In genomic region chr17:77092025-77092424, GRCh38 we compare ENCODE assay signal across 17 cellular contexts. TPM values are rescaled to one million over a fixed set of nuclear protein-coding genes. Genes with fewer than 3 reads are reported as not detected.
A peak's percentile ranks its signal among the peaks of the same experiment; 100 is the strongest.
DNase-seq lines count a peak whose midpoint lies in the region; ATAC-seq and TF ChIP-seq lines count a peak whose summit lies in the region.
"Had no signal": no experiment of that assay in that cellular context is flagged by ENCODE, and none has a peak within 500 bp of the region (broad histone marks: within the 10 kb centered on the region; RNA-seq: fewer than 3 reads in every experiment).

No MANE protein-coding gene starts in this region.

- peaks cover 17% of the 10 kb centered on the region for H4K20me1 ChIP-seq in DND-41 (ENCODE audit: insufficient read depth, low read length)

- H3K4me2 ChIP-seq in DND-41 (ENCODE audit: insufficient read depth, low read length), result peak overlapping the region; percentile 23; the same call in 1 of the 2 replicates

- H3K27ac ChIP-seq in DND-41 (ENCODE audit: low read length), result no peak overlapping the region
- H3K27ac ChIP-seq: SJSA1, thyroid gland had no signal

- intact Hi-C loops in activated CD4-positive, alpha-beta T cell treated with anti-CD3 and anti-CD28 coated beads, Interleukin-2, amount 10 ng/mL, durations not matched to agents 24 days and 14 days (cut with micrococcal nuclease), result no loop called here

- H2AFZ ChIP-seq in DND-41 (ENCODE audit: low read depth, low read length), result no peak overlapping the region

- peaks cover 43% of the 10 kb centered on the region for H3K4me1 Mint-ChIP-seq in activated CD4-positive, alpha-beta T cell treated with anti-CD3 and anti-CD28 coated beads, Interleukin-2, amount 10 ng/mL, durations not matched to agents 24 days and 14 days
- peaks cover 56% of the 10 kb centered on the region for H3K4me1 Mint-ChIP-seq in activated naive CD8-positive, alpha-beta T cell (ENCODE audit: low read depth)
- H3K4me1 Mint-ChIP-seq in progenitor cell of endocrine pancreas (ENCODE audit: low read depth), result peaks cover 24% of the 10 kb centered on the region

- H3K36me3 ChIP-seq in DND-41 (ENCODE audit: insufficient read depth, low read length), result peaks cover 74% of the 10 kb centered on the region

- H3K4me3 ChIP-seq in DND-41 (ENCODE audit: low read depth in 1 of 2, low read length in 2 of 2), result no peak overlapping the region
- H3K4me3 ChIP-seq: SJSA1, thyroid gland had no signal

- no peak for DNase-seq in activated CD4-positive, alpha-beta T cell treated with anti-CD3 and anti-CD28 coated beads, Interleukin-2, amount 10 ng/mL, durations not matched to agents 24 days and 14 days
- DNase-seq in activated CD4-positive, alpha-beta T cell treated with anti-CD3 and anti-CD28 coated beads for 4 hours, result no peak
- no peak for DNase-seq in DND-41
- no peak for DNase-seq in progenitor cell of endocrine pancreas (ENCODE audit: low spot score, unreplicated experiment)
- DNase-seq in globus pallidus (ENCODE audit: low spot score), result no peak
- DNase-seq in pons (ENCODE audit: low spot score), result no peak
- DNase-seq in NOMO-1 treated with dmso at 0.1 percent for 144 hours (lab: John Stamatoyannopoulos, UW; ENCODE audit: unreplicated experiment), result no peak
- DNase-seq: activated CD4-positive, alpha-beta T cell treated with anti-CD3 and anti-CD28 coated beads for 48 hours; anterior cingulate cortex; CD8-positive, alpha-beta T cell; DMS79; effector CD4-positive, alpha-beta T cell; head of caudate nucleus; NCI-H82; thyroid gland had no signal

- ATAC-seq in DND-41 (ENCODE audit: insufficient read depth, low read depth), result no peak
- ATAC-seq: CD8-positive, alpha-beta T cell had no signal

- H3K9me3 Mint-ChIP-seq in activated CD4-positive, alpha-beta T cell treated with anti-CD3 and anti-CD28 coated beads, Interleukin-2, amount 10 ng/mL, durations not matched to agents 24 days and 14 days, result no peaks in the 10 kb centered on the region
- H3K9me3 Mint-ChIP-seq in activated naive CD8-positive, alpha-beta T cell (ENCODE audit: low read depth), result no peaks in the 10 kb centered on the region
- no peaks in the 10 kb centered on the region for H3K9me3 Mint-ChIP-seq in progenitor cell of endocrine pancreas (ENCODE audit: low read depth)
- H3K9me3 Mint-ChIP-seq: CD8-positive, alpha-beta T cell had no signal

- H3K27me3 ChIP-seq in DND-41 (ENCODE audit: insufficient read depth, low read length, poor library complexity), result no peaks in the 10 kb centered on the region
- H3K27me3 ChIP-seq: SJSA1, thyroid gland had no signal

- peaks cover 49% of the 10 kb centered on the region for H3K79me2 ChIP-seq in DND-41 (ENCODE audit: insufficient read depth, low read length)

- peak overlapping the region; percentile 8 for H3K4me3 Mint-ChIP-seq in activated CD4-positive, alpha-beta T cell treated with anti-CD3 and anti-CD28 coated beads, Interleukin-2, amount 10 ng/mL, durations not matched to agents 24 days and 14 days
- peak overlapping the region; percentile 56 for H3K4me3 Mint-ChIP-seq in activated naive CD8-positive, alpha-beta T cell
- no peak overlapping the region for H3K4me3 Mint-ChIP-seq in progenitor cell of endocrine pancreas (ENCODE audit: low read depth)
- H3K4me3 Mint-ChIP-seq: CD8-positive, alpha-beta T cell had no signal

- no peak overlapping the region for H3K9ac ChIP-seq in DND-41 (ENCODE audit: low read depth, low read length)

- peaks cover 66% of the 10 kb centered on the region for H3K36me3 Mint-ChIP-seq in activated CD4-positive, alpha-beta T cell treated with anti-CD3 and anti-CD28 coated beads, Interleukin-2, amount 10 ng/mL, durations not matched to agents 24 days and 14 days (ENCODE audit: low read depth)
- H3K36me3 Mint-ChIP-seq in activated naive CD8-positive, alpha-beta T cell, result peaks cover 12% of the 10 kb centered on the region
- peaks cover 16% of the 10 kb centered on the region for H3K36me3 Mint-ChIP-seq in progenitor cell of endocrine pancreas (ENCODE audit: insufficient read depth)

- no peaks in the 10 kb centered on the region for H3K27me3 Mint-ChIP-seq in activated CD4-positive, alpha-beta T cell treated with anti-CD3 and anti-CD28 coated beads, Interleukin-2, amount 10 ng/mL, durations not matched to agents 24 days and 14 days
- no peaks in the 10 kb centered on the region for H3K27me3 Mint-ChIP-seq in activated naive CD8-positive, alpha-beta T cell
- no peaks in the 10 kb centered on the region for H3K27me3 Mint-ChIP-seq in progenitor cell of endocrine pancreas

- TF ChIP-seq CTCF in DND-41 (IDR thresholded peaks at IDR 0.05; ENCODE audit: borderline replicate concordance, extremely low read depth, low read length, poor library complexity, severe bottlenecking), result no peak
- TF ChIP-seq CTCF in progenitor cell of endocrine pancreas (IDR thresholded peaks at IDR 0.05; ENCODE audit: unreplicated experiment), result no peak

- H3K9me3 ChIP-seq in DND-41 (ENCODE audit: insufficient read depth, low read length, severe bottlenecking), result no peaks in the 10 kb centered on the region
- H3K9me3 ChIP-seq: SJSA1, thyroid gland had no signal

- H3K27ac Mint-ChIP-seq in activated CD4-positive, alpha-beta T cell treated with anti-CD3 and anti-CD28 coated beads, Interleukin-2, amount 10 ng/mL, durations not matched to agents 24 days and 14 days, result peak overlapping the region; percentile 23
- peak overlapping the region; percentile 82 for H3K27ac Mint-ChIP-seq in activated naive CD8-positive, alpha-beta T cell
- H3K27ac Mint-ChIP-seq in progenitor cell of endocrine pancreas, result peak overlapping the region; percentile 21
- H3K27ac Mint-ChIP-seq: CD8-positive, alpha-beta T cell had no signal

- H3K4me1 ChIP-seq in DND-41 (ENCODE audit: insufficient read depth, low read length), result peaks cover 42% of the 10 kb centered on the region

RNA-seq across cellular contexts. Expression of gene SEC14L1, which starts 48.7 kb away (rescaled TPM):
- 71.4 and 73.1 TPM in 2 replicates for total RNA-seq in activated CD4-positive, alpha-beta T cell treated with anti-CD3 and anti-CD28 coated beads, Interleukin-2, amount 10 ng/mL, durations not matched to agents 24 days and 14 days
- total RNA-seq in progenitor cell of endocrine pancreas, result 90.8 and 98.3 TPM in 2 replicates

Comparison
In these comparisons a context has a peak if more than half of its experiments do, and no peak if none do; other contexts are left out.
1. H3K27ac Mint-ChIP-seq: peak in every context shown above with its lines; median percentile 82 in activated naive CD8-positive, alpha-beta T cell; 23 in activated CD4-positive, alpha-beta T cell treated with anti-CD3 and anti-CD28 coated beads, Interleukin-2, amount 10 ng/mL, durations not matched to agents 24 days and 14 days; 21 in progenitor cell of endocrine pancreas.